ENCODE assay signal across 26 cellular contexts in the genomic region with DNA sequence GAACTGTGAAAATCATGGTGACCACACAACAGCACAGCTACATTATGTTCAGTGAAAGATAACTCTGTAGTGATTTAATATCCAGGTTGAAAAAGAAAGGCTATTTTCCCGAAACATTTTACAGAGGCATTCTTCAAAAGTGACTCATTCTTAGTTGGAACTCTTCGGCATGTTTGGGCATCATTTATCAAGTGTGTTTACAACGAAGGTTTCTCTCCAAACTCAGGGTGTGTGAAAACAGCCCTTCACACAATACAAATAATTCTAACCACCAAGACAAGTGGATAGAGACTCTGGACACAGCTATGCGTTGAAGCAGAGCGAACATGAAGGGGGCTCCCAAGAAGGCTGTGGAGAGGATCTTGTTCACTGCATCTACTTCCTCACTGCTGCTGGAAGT. TPM values are rescaled to one million over a fixed set of nuclear protein-coding genes. Genes with fewer than 3 reads are reported as not detected.
"Had no signal": no experiment of that assay in that cellular context is flagged by ENCODE, and none has a peak within 500 bp of the region (broad histone marks: within the 10 kb centered on the region; RNA-seq: fewer than 3 reads in every experiment).

No MANE protein-coding gene starts in this region.

- H3K27me3 Mint-ChIP-seq: naive B cell had no signal

- H3K36me3 ChIP-seq: gastrocnemius medialis, right lobe of liver, tibial artery, upper lobe of left lung had no signal

- H3K4me1 ChIP-seq: gastrocnemius medialis, psoas muscle had no signal

- H3K4me3 Mint-ChIP-seq: immature natural killer cell; nephron; stimulated activated effector memory CD8-positive, alpha-beta T cell treated with anti-CD3 and anti-CD28 coated beads, Interleukin-12 subunit alpha, Interleukin-12 subunit beta, amount 100 ng/mL, for 72 hours had no signal

- H3K27ac Mint-ChIP-seq: immature natural killer cell; naive B cell; nephron; stimulated activated effector memory CD8-positive, alpha-beta T cell treated with anti-CD3 and anti-CD28 coated beads, Interleukin-12 subunit alpha, Interleukin-12 subunit beta, amount 100 ng/mL, for 72 hours had no signal

- H3K4me3 ChIP-seq: coronary artery, gastrocnemius medialis, lung, psoas muscle, right lobe of liver, tibial artery, upper lobe of left lung had no signal

- H3K27ac ChIP-seq: coronary artery, gastrocnemius medialis, psoas muscle, right lobe of liver, tibial artery, upper lobe of left lung had no signal

- H3K4me1 Mint-ChIP-seq: immature natural killer cell; naive B cell; nephron; stimulated activated effector memory CD8-positive, alpha-beta T cell treated with anti-CD3 and anti-CD28 coated beads, Interleukin-12 subunit alpha, Interleukin-12 subunit beta, amount 100 ng/mL, for 72 hours had no signal

- ATAC-seq: esophagus mucosa; gastrocnemius medialis; left ventricle myocardium superior; psoas muscle; right lobe of liver; stimulated activated effector memory CD8-positive, alpha-beta T cell treated with anti-CD3 and anti-CD28 coated beads, Interleukin-12 subunit alpha, Interleukin-12 subunit beta, amount 100 ng/mL, for 72 hours; stimulated activated naive CD8-positive, alpha-beta T cell treated with anti-CD3 and anti-CD28 coated beads, Interleukin-15, Interleukin-2, amounts not matched to agents 100 U/mL and 50 U/mL, for 24 hours had no signal

- H3K27me3 ChIP-seq: gastrocnemius medialis, right lobe of liver, tibial artery, upper lobe of left lung had no signal

- H3K9me3 ChIP-seq: gastrocnemius medialis, psoas muscle, right lobe of liver, tibial artery, upper lobe of left lung had no signal

- H3K36me3 Mint-ChIP-seq: immature natural killer cell; naive B cell; stimulated activated effector memory CD8-positive, alpha-beta T cell treated with anti-CD3 and anti-CD28 coated beads, Interleukin-12 subunit alpha, Interleukin-12 subunit beta, amount 100 ng/mL, for 72 hours had no signal

- DNase-seq: effector CD4-positive, alpha-beta T cell; gastrocnemius medialis; glutamatergic neuron; immature natural killer cell; kidney; left cardiac atrium; left ventricle myocardium superior; mesendoderm; naive B cell; psoas muscle; retina; right lobe of liver; stimulated activated CD4-positive, alpha-beta T cell treated with anti-CD3 and anti-CD28 coated beads, Interleukin-4, amount 100 ng/mL, for 1 hour; stimulated activated CD8-positive, alpha-beta memory T cell treated with anti-CD3 and anti-CD28 coated beads, Interleukin-4, amount 100 ng/mL, for 48 hours; stimulated activated naive CD8-positive, alpha-beta T cell treated with anti-CD3 and anti-CD28 coated beads, Interleukin-15, Interleukin-2, amounts not matched to agents 100 U/mL and 50 U/mL, for 24 hours; tibial artery had no signal

RNA-seq across cellular contexts. Expression of a gene that starts 57.6 kb away (rescaled TPM):
- total RNA-seq: chondrocyte, dermis microvascular lymphatic vessel endothelial cell, esophagus mucosa, fibroblast of lung, gastrocnemius medialis, left cardiac atrium, left ventricle myocardium superior, osteoblast had no signal
- polyA plus RNA-seq: fibroblast of lung, immature natural killer cell had no signal
